In the genomic region with DNA sequence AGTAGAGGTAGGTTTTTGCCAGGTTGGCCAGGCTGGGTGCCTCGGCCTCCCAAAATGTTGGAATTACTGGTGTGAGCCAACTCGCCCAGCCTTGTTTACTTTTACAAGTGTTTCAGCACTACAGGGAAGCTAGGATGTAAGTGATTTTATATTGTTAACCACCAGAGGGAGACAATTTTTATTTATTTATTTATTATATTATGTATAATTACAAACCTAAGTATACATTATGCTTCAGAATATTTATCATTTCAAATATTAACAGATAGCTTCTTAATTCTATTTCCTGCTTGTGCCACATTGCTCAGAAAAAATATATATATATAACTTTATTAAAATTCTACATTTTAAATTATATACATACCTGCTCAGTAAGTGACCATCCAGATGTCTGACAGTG, we compare ENCODE assay signal across 1 cellular context.
TF ChIP-seq lines count a peak whose summit lies in the region.

No MANE protein-coding gene starts in this region.

TF ChIP-seq in WTC11, 78 proteins besides CTCF, POLR2A, EP300 and RAD21 (continued from another document):
- TF ChIP-seq, protein P1, sequence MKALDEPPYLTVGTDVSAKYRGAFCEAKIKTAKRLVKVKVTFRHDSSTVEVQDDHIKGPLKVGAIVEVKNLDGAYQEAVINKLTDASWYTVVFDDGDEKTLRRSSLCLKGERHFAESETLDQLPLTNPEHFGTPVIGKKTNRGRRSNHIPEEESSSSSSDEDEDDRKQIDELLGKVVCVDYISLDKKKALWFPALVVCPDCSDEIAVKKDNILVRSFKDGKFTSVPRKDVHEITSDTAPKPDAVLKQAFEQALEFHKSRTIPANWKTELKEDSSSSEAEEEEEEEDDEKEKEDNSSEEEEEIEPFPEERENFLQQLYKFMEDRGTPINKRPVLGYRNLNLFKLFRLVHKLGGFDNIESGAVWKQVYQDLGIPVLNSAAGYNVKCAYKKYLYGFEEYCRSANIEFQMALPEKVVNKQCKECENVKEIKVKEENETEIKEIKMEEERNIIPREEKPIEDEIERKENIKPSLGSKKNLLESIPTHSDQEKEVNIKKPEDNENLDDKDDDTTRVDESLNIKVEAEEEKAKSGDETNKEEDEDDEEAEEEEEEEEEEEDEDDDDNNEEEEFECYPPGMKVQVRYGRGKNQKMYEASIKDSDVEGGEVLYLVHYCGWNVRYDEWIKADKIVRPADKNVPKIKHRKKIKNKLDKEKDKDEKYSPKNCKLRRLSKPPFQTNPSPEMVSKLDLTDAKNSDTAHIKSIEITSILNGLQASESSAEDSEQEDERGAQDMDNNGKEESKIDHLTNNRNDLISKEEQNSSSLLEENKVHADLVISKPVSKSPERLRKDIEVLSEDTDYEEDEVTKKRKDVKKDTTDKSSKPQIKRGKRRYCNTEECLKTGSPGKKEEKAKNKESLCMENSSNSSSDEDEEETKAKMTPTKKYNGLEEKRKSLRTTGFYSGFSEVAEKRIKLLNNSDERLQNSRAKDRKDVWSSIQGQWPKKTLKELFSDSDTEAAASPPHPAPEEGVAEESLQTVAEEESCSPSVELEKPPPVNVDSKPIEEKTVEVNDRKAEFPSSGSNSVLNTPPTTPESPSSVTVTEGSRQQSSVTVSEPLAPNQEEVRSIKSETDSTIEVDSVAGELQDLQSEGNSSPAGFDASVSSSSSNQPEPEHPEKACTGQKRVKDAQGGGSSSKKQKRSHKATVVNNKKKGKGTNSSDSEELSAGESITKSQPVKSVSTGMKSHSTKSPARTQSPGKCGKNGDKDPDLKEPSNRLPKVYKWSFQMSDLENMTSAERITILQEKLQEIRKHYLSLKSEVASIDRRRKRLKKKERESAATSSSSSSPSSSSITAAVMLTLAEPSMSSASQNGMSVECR (CRISPR knock-in tag; IDR thresholded peaks at IDR 0.05; ENCODE audit: borderline replicate concordance) = no peak
- no peak for TF ChIP-seq ELF4 (CRISPR knock-in tag; IDR thresholded peaks at IDR 0.05; ENCODE audit: low read depth)
- TF ChIP-seq, protein P2, sequence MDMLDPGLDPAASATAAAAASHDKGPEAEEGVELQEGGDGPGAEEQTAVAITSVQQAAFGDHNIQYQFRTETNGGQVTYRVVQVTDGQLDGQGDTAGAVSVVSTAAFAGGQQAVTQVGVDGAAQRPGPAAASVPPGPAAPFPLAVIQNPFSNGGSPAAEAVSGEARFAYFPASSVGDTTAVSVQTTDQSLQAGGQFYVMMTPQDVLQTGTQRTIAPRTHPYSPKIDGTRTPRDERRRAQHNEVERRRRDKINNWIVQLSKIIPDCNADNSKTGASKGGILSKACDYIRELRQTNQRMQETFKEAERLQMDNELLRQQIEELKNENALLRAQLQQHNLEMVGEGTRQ (CRISPR knock-in tag; IDR thresholded peaks at IDR 0.05) = no peak
- TF ChIP-seq, protein P3, sequence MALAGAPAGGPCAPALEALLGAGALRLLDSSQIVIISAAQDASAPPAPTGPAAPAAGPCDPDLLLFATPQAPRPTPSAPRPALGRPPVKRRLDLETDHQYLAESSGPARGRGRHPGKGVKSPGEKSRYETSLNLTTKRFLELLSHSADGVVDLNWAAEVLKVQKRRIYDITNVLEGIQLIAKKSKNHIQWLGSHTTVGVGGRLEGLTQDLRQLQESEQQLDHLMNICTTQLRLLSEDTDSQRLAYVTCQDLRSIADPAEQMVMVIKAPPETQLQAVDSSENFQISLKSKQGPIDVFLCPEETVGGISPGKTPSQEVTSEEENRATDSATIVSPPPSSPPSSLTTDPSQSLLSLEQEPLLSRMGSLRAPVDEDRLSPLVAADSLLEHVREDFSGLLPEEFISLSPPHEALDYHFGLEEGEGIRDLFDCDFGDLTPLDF (CRISPR knock-in tag; IDR thresholded peaks at IDR 0.05) = no peak
